ENCODE assay signal across 8 cellular contexts in genomic region chr12:55726911-55727310, GRCh38. TPM values are rescaled to one million over a fixed set of nuclear protein-coding genes. Genes with fewer than 3 reads are reported as not detected.
A peak's percentile ranks its signal among the peaks of the same experiment; 100 is the strongest.
DNase-seq lines count a peak whose midpoint lies in the region; ATAC-seq, FAIRE-seq and TF ChIP-seq lines count a peak whose summit lies in the region.

No MANE protein-coding gene starts in this region.

- H3K4me2 ChIP-seq in OCI-LY3 (ENCODE audit: low read length), result peak overlapping the region; percentile 93; the same call in 1 of the 2 replicates
- peak overlapping the region; percentile 82 to 92; a peak in 3 of 4 replicates for H3K4me2 ChIP-seq in H1 (ENCODE audit: insufficient read depth in 1 of 2, low read depth in 2 of 2, low read length in 2 of 2)

- H3K36me3 Mint-ChIP-seq in nephron progenitor cell (ENCODE audit: low read depth), result peaks cover 33% of the 10 kb centered on the region

- H3K4ac ChIP-seq in H1 (replicated peaks; ENCODE audit: insufficient read length, low read depth, low read length), result no peak overlapping the region

- H3K79me2 ChIP-seq in OCI-LY3 (ENCODE audit: low read length), result peaks cover 13% of the 10 kb centered on the region
- peaks cover 0 to 17% of the 10 kb centered on the region in 2 experiments; a peak in 2 of 4 replicates for H3K79me2 ChIP-seq in H1 (ENCODE audit: control insufficient read depth in 1 of 2, insufficient read depth in 2 of 2, low read length in 2 of 2)

- no peak overlapping the region for H2BK15ac ChIP-seq in H1 (ENCODE audit: low read length)

- peaks cover 15% of the 10 kb centered on the region for H3K23me2 ChIP-seq in H1 (ENCODE audit: low read depth, low read length)

- no peaks in the 10 kb centered on the region; the same call in 1 of the 2 replicates for H3K9me3 ChIP-seq in AG04450 (ENCODE audit: control insufficient read depth, insufficient read depth, low read length)
- no peaks in the 10 kb centered on the region for H3K9me3 ChIP-seq in OCI-LY3 (ENCODE audit: insufficient read depth, low read length)
- H3K9me3 ChIP-seq in H1 (ENCODE audit: insufficient read depth in 2 of 2, low read depth in 1 of 2, low read length in 1 of 2), result no peaks in the 10 kb centered on the region

- H3K4me1 ChIP-seq in OCI-LY3 (ENCODE audit: low read length) (peaks cover 15% of the 10 kb centered on the region), H1 (replicated peaks in 1 of 4; ENCODE audit: control insufficient read depth in 3 of 4, insufficient read depth in 4 of 4, low read length in 3 of 4) (peaks cover 0 to 12% (median 10%) of the 10 kb centered on the region in 4 experiments; a peak in 6 of 7 replicates)

- FAIRE-seq in H1 (lab: Jason Lieb, UNC), result no peak

- H3K27me3 ChIP-seq in AG04450 (ENCODE audit: control insufficient read depth, insufficient read depth, low read length) (no peaks in the 10 kb centered on the region), OCI-LY3 (ENCODE audit: low read depth, low read length) (no peaks in the 10 kb centered on the region), H1 (replicated peaks in 1 of 4; ENCODE audit: control insufficient read depth in 3 of 4, extremely low read depth in 1 of 4, insufficient read depth in 3 of 4, low read length in 3 of 4) (no peaks in the 10 kb centered on the region)

- H3K36me3 ChIP-seq in OCI-LY3 (replicated peaks; ENCODE audit: low read depth, low read length) (peaks cover 7% of the 10 kb centered on the region), H1 (ENCODE audit: control insufficient read depth in 2 of 4, insufficient read depth in 4 of 4, low read length in 3 of 4) (peaks cover 6 to 29% (median 15%) of the 10 kb centered on the region in 4 experiments; a peak in 5 of 8 replicates)

- H3K56ac ChIP-seq in H1 (replicated peaks; ENCODE audit: insufficient read length, low read depth, low read length), result no peak overlapping the region

- H2BK5ac ChIP-seq in H1 (ENCODE audit: low read depth, low read length), result no peak overlapping the region

- H2AK5ac ChIP-seq in H1 (ENCODE audit: low read depth, low read length), result no peak overlapping the region

- H2BK20ac ChIP-seq in H1 (ENCODE audit: low read length), result no peak overlapping the region

- no peak for ATAC-seq in HG03045 (IDR thresholded peaks at IDR 0.05; ENCODE audit: unreplicated experiment)

- no peak for TF ChIP-seq EP300 in H1 (IDR thresholded peaks at IDR 0.05; ENCODE audit: borderline replicate concordance in 1 of 2, low read depth in 2 of 2, low read length in 2 of 2)

- POLR2A ChIA-PET in AG04450 (lab: Yijun Ruan, JAX), result no interaction called here
- POLR2A ChIA-PET in H1 (lab: Charles Lee; ENCODE audit: partially characterized antibody), result interaction anchor here (0.8 to 34.1 kb wide), 4 partner anchors 8 to 39 kb away, joined by 3 to 809 read pairs (median 54); partner anchors contain the start of genes BLOC1S1 and RDH5

- no peak overlapping the region for H4K5ac ChIP-seq in H1 (ENCODE audit: insufficient read length, low read depth, low read length)

- H3K9me3 Mint-ChIP-seq in nephron progenitor cell, result no peaks in the 10 kb centered on the region

- no peak overlapping the region for H3K18ac ChIP-seq in H1 (ENCODE audit: extremely low read depth, low read length)

- TF ChIP-seq CTCF in AG04450 (IDR thresholded peaks at IDR 0.05; ENCODE audit: low read depth, low read length), result no peak
- no peak for TF ChIP-seq CTCF in OCI-LY3 (IDR thresholded peaks at IDR 0.05; ENCODE audit: low read depth, low read length)
- TF ChIP-seq CTCF in H1 (IDR thresholded peaks at IDR 0.05; ENCODE audit: control extremely low read depth in 1 of 3, insufficient read depth in 1 of 3, low read depth in 1 of 3, low read length in 3 of 3), result no peak
- TF ChIP-seq CTCF in nephron progenitor cell (IDR thresholded peaks at IDR 0.05), result no peak

- no peak for TF ChIP-seq RAD21 in H1 (IDR thresholded peaks at IDR 0.05 in 1 of 2, conservative IDR thresholded peaks at IDR 0.05 in 1 of 2; ENCODE audit: low read depth in 2 of 2, low read length in 2 of 2)

- H3K4me3 Mint-ChIP-seq in nephron progenitor cell, result peak overlapping the region; percentile 90

- H3K14ac ChIP-seq in H1 (ENCODE audit: insufficient read length), result no peak overlapping the region

- no peak overlapping the region for H3K23ac ChIP-seq in H1 (ENCODE audit: insufficient read length)

- no peak overlapping the region for H2BK12ac ChIP-seq in H1 (ENCODE audit: low read depth, low read length)

- H3K9ac ChIP-seq in OCI-LY3 (ENCODE audit: low read length), result no peak overlapping the region
- no peak overlapping the region; a peak in 1 of 7 replicates for H3K9ac ChIP-seq in H1 (replicated peaks in 1 of 4; ENCODE audit: extremely low read depth in 1 of 4, low read depth in 3 of 4, low read length in 3 of 4)

- no peak overlapping the region for H4K91ac ChIP-seq in H1 (replicated peaks; ENCODE audit: insufficient read length, low read length)

- H4K8ac ChIP-seq in H1 (ENCODE audit: extremely low read depth, insufficient read depth, low read length), result no peak overlapping the region

- peak overlapping the region; percentile 91 for H3K27ac Mint-ChIP-seq in nephron progenitor cell

- H3K79me1 ChIP-seq in H1 (ENCODE audit: low read depth, low read length), result peaks cover 5% of the 10 kb centered on the region; the same call in 1 of the 2 replicates

- H2BK120ac ChIP-seq in H1 (replicated peaks; ENCODE audit: low read depth, low read length), result no peak overlapping the region

- peaks cover 67% of the 10 kb centered on the region for H3K4me1 Mint-ChIP-seq in nephron progenitor cell

- no peak for DNase-seq in AG04450 (ENCODE audit: low read depth, low spot score)
- no peak for DNase-seq in H1 (ENCODE audit: low read depth in 1 of 2, low spot score in 2 of 2)
- no peak for DNase-seq in nephron progenitor cell
- DNase-seq in stimulated activated CD8-positive, alpha-beta memory T cell treated with anti-CD3 and anti-CD28 coated beads, Interleukin-4, amount 100 ng/mL, for 48 hours, result no peak
- DNase-seq in kidney tubule cell (ENCODE audit: low spot score), result no peak
- DNase-seq in COR-L47 (lab: John Stamatoyannopoulos, UW), result no peak

- H3K27ac ChIP-seq in AG04450 (ENCODE audit: low read depth, low read length), result no peak overlapping the region
- H3K27ac ChIP-seq in OCI-LY3 (ENCODE audit: low read length), result no peak overlapping the region
- H3K27ac ChIP-seq in H1 (ENCODE audit: low read depth, low read length), result no peak overlapping the region

- H2AFZ ChIP-seq in OCI-LY3 (ENCODE audit: low read depth, low read length), result no peak overlapping the region
- no peak overlapping the region for H2AFZ ChIP-seq in H1 (ENCODE audit: low read length)

- TF ChIP-seq POLR2A in H1 (IDR thresholded peaks at IDR 0.05; ENCODE audit: control extremely low read depth in 1 of 2, low read depth in 2 of 2, low read length in 2 of 2), result no peak

- 74% methylated on average over 8 of the region's 10 CpGs; no CpG with 5 or more reads in 1 of the 2 experiments for WGBS in H1 (ENCODE audit: extremely low coverage in 1 of 2, insufficient coverage in 1 of 2, insufficient read length in 1 of 2, insufficient replicate concordance in 2 of 2, low coverage in 1 of 2, low lambda C conversion rate in 2 of 2, missing lambda C conversion rate in 1 of 2), 2 experiments

- H3K4me3 ChIP-seq in AG04450 (ENCODE audit: low read depth, low read length) (peak overlapping the region; percentile 99), OCI-LY3 (ENCODE audit: low read length) (no peak overlapping the region; the same call in 1 of the 2 replicates), H1 (ENCODE audit: extremely low read depth in 1 of 4, insufficient read depth in 2 of 4, low read depth in 3 of 4, low read length in 4 of 4) (peak overlapping the region in 3 of 4 experiments; percentile 86 to 93 (median 93); a peak in 4 of 8 replicates)

- H4K20me1 ChIP-seq in OCI-LY3 (ENCODE audit: insufficient read depth, low read length) (no peaks in the 10 kb centered on the region), H1 (replicated peaks in 1 of 2; ENCODE audit: control insufficient read depth in 1 of 2, insufficient read depth in 2 of 2, low read length in 2 of 2) (peaks cover 2 to 6% of the 10 kb centered on the region in 2 experiments)

- H3K27me3 Mint-ChIP-seq in nephron progenitor cell (ENCODE audit: low read depth, poor library complexity), result peaks cover 2% of the 10 kb centered on the region

- CTCF ChIA-PET in AG04450 (lab: Charles Lee) (interaction anchor here (0.6 kb wide), 1 partner anchor 70 kb away, joined by 3 read pairs; no protein-coding TSS in a partner anchor), H1 (lab: Charles Lee; ENCODE audit: partially characterized antibody) (interaction anchor here (1.2 to 1.8 kb wide), 2 partner anchors 10 kb away, joined by 4 to 16 read pairs; no protein-coding TSS in a partner anchor)

RNA-seq across cellular contexts. Expression of gene CD63, which starts 1.9 kb away (rescaled TPM):
- polyA plus RNA-seq in AG04450 (2011; rRNA removed), result 1,757 and 1,955 TPM in 2 replicates
- 793 and 860 TPM in 2 replicates for polyA minus RNA-seq in AG04450 (2011; rRNA and poly(A)+ RNA removed)
- 440 and 460 TPM in 2 replicates for total RNA-seq in H1 (2021; fragmentation: NEBNext Ultra II Directional; extraction: Animal tissue kit (Norgen Biotek cat#: 25700))
- polyA plus RNA-seq in H1 (2011; rRNA removed), result 525 and 526 TPM in 2 replicates
- polyA plus RNA-seq in H1 (2011; cell fraction: cytosol; rRNA removed), result 544 TPM
- polyA plus RNA-seq in H1 (2011; cell fraction: nucleus; rRNA removed), result 196 TPM
- polyA plus RNA-seq in H1 (2012, experiment 1 of 2), result 431 to 625 TPM (median 595 TPM) in 4 replicates
- 1,065 TPM for polyA plus RNA-seq in H1 (2012, experiment 2 of 2)
- 1,099 TPM for polyA plus RNA-seq in H1 (2013, experiment 1 of 2)
- polyA plus RNA-seq in H1 (2013, experiment 2 of 2), result 1,353 TPM
- polyA minus RNA-seq in H1 (2011; rRNA and poly(A)+ RNA removed), result 146 and 194 TPM in 2 replicates
- 119 TPM for polyA minus RNA-seq in H1 (2011; cell fraction: cytosol; rRNA and poly(A)+ RNA removed)
- 71.1 TPM for polyA minus RNA-seq in H1 (2011; cell fraction: nucleus; rRNA and poly(A)+ RNA removed)

RNA-seq across cellular contexts. Expression of gene RDH5, which starts 6.7 kb away (rescaled TPM):
- polyA plus RNA-seq in AG04450 (2011; rRNA removed), result 4.9 and 5.2 TPM in 2 replicates
- polyA minus RNA-seq in AG04450 (2011; rRNA and poly(A)+ RNA removed), result 4.2 and 7.1 TPM in 2 replicates
- 4.2 and 4.5 TPM in 2 replicates for total RNA-seq in H1 (2021; fragmentation: NEBNext Ultra II Directional; extraction: Animal tissue kit (Norgen Biotek cat#: 25700))
- polyA plus RNA-seq in H1 (2011; rRNA removed), result 6.0 and 7.1 TPM in 2 replicates
- 8.7 TPM for polyA plus RNA-seq in H1 (2011; cell fraction: cytosol; rRNA removed)
- polyA plus RNA-seq in H1 (2011; cell fraction: nucleus; rRNA removed), result 14.0 TPM
- 5.4 to 9.4 TPM (median 6.1 TPM) in 4 replicates for polyA plus RNA-seq in H1 (2012, experiment 1 of 2)
- 2.8 TPM for polyA plus RNA-seq in H1 (2012, experiment 2 of 2)
- polyA plus RNA-seq in H1 (2013, experiment 1 of 2), result 5.6 TPM
- 4.7 TPM for polyA plus RNA-seq in H1 (2013, experiment 2 of 2)
- 6.7 and 7.3 TPM in 2 replicates for polyA minus RNA-seq in H1 (2011; rRNA and poly(A)+ RNA removed)
- 3.8 TPM for polyA minus RNA-seq in H1 (2011; cell fraction: cytosol; rRNA and poly(A)+ RNA removed)
- 14.1 TPM for polyA minus RNA-seq in H1 (2011; cell fraction: nucleus; rRNA and poly(A)+ RNA removed)

RNA-seq across cellular contexts. Expression of gene BLOC1S1, which starts 11.1 kb away (rescaled TPM):
- polyA plus RNA-seq in AG04450 (2011; rRNA removed) (132 and 155 TPM in 2 replicates), H1 (2011; rRNA removed) (149 and 185 TPM in 2 replicates)
- 58.0 and 72.8 TPM in 2 replicates for polyA minus RNA-seq in AG04450 (2011; rRNA and poly(A)+ RNA removed)
- 84.3 and 91.1 TPM in 2 replicates for total RNA-seq in H1 (2021; fragmentation: NEBNext Ultra II Directional; extraction: Animal tissue kit (Norgen Biotek cat#: 25700))
- polyA plus RNA-seq in H1 (2011; cell fraction: cytosol; rRNA removed), result 215 TPM
- 132 TPM for polyA plus RNA-seq in H1 (2011; cell fraction: nucleus; rRNA removed)
- 124 to 187 TPM (median 163 TPM) in 4 replicates for polyA plus RNA-seq in H1 (2012, experiment 1 of 2)
- polyA plus RNA-seq in H1 (2012, experiment 2 of 2), result 152 TPM
- 87.5 TPM for polyA plus RNA-seq in H1 (2013, experiment 1 of 2)
- polyA plus RNA-seq in H1 (2013, experiment 2 of 2), result 85.4 TPM
- polyA minus RNA-seq in H1 (2011; rRNA and poly(A)+ RNA removed), result 41.3 and 44.1 TPM in 2 replicates
- polyA minus RNA-seq in H1 (2011; cell fraction: cytosol; rRNA and poly(A)+ RNA removed), result 24.3 TPM
- polyA minus RNA-seq in H1 (2011; cell fraction: nucleus; rRNA and poly(A)+ RNA removed), result 27.7 TPM

RNA-seq across cellular contexts. Expression of gene GDF11, which starts 16.0 kb away (rescaled TPM):
- 4.2 and 6.7 TPM in 2 replicates for polyA plus RNA-seq in AG04450 (2011; rRNA removed)
- 7.5 and 10.6 TPM in 2 replicates for polyA minus RNA-seq in AG04450 (2011; rRNA and poly(A)+ RNA removed)
- total RNA-seq in H1 (2021; fragmentation: NEBNext Ultra II Directional; extraction: Animal tissue kit (Norgen Biotek cat#: 25700)), result 15.1 and 18.2 TPM in 2 replicates
- polyA plus RNA-seq in H1 (2011; rRNA removed), result 12.1 and 17.6 TPM in 2 replicates
- polyA plus RNA-seq in H1 (2011; cell fraction: cytosol; rRNA removed), result 12.0 TPM
- 42.6 TPM for polyA plus RNA-seq in H1 (2011; cell fraction: nucleus; rRNA removed)
- polyA plus RNA-seq in H1 (2012, experiment 1 of 2), result 10.2 to 20.2 TPM (median 16.6 TPM) in 4 replicates
- polyA plus RNA-seq in H1 (2012, experiment 2 of 2), result 7.3 TPM
- polyA plus RNA-seq in H1 (2013, experiment 1 of 2), result 8.2 TPM
- polyA plus RNA-seq in H1 (2013, experiment 2 of 2), result 8.0 TPM
- 12.7 and 17.0 TPM in 2 replicates for polyA minus RNA-seq in H1 (2011; rRNA and poly(A)+ RNA removed)
- polyA minus RNA-seq in H1 (2011; cell fraction: cytosol; rRNA and poly(A)+ RNA removed), result 10.0 TPM
- 26.5 TPM for polyA minus RNA-seq in H1 (2011; cell fraction: nucleus; rRNA and poly(A)+ RNA removed)

RNA-seq across cellular contexts. Expression of gene ITGA7, which starts 19.2 kb away (rescaled TPM):
- 9.1 and 12.2 TPM in 2 replicates for polyA plus RNA-seq in AG04450 (2011; rRNA removed)
- 8.0 and 8.8 TPM in 2 replicates for polyA minus RNA-seq in AG04450 (2011; rRNA and poly(A)+ RNA removed)
- 76.4 and 86.1 TPM in 2 replicates for total RNA-seq in H1 (2021; fragmentation: NEBNext Ultra II Directional; extraction: Animal tissue kit (Norgen Biotek cat#: 25700))
- polyA plus RNA-seq in H1 (2011; rRNA removed), result 57.6 and 81.5 TPM in 2 replicates
- 83.6 TPM for polyA plus RNA-seq in H1 (2011; cell fraction: cytosol; rRNA removed)
- 576 TPM for polyA plus RNA-seq in H1 (2011; cell fraction: nucleus; rRNA removed)
- 88.5 to 116 TPM (median 98.2 TPM) in 4 replicates for polyA plus RNA-seq in H1 (2012, experiment 1 of 2)
- polyA plus RNA-seq in H1 (2012, experiment 2 of 2), result 49.5 TPM
- 53.7 TPM for polyA plus RNA-seq in H1 (2013, experiment 1 of 2)
- polyA plus RNA-seq in H1 (2013, experiment 2 of 2), result 44.3 TPM
- polyA minus RNA-seq in H1 (2011; rRNA and poly(A)+ RNA removed), result 39.1 and 41.6 TPM in 2 replicates
- polyA minus RNA-seq in H1 (2011; cell fraction: cytosol; rRNA and poly(A)+ RNA removed), result 30.8 TPM
- polyA minus RNA-seq in H1 (2011; cell fraction: nucleus; rRNA and poly(A)+ RNA removed), result 103 TPM
